14 cellular contexts compared by ENCODE assay signal in the genomic region with DNA sequence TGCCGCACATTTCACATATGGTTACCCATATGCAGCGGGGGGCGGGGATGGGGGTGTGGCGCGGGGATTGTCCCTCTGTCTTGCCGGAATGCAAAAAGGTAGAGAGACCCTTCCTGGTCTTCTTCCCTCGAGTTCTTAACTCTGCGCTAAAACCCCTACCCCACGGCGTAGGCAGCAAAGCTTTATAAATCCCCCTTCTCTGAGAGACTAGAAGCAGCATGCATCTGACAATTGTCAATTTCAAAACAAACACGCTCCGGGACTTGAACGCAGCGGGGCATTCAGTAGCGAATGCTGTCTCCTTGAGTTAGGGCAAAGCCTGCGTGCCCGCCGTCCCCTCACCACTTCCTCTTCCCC. TPM values are rescaled to one million over a fixed set of nuclear protein-coding genes. Genes with fewer than 3 reads are reported as not detected.
DNase-seq lines count a peak whose midpoint lies in the region; ATAC-seq and TF ChIP-seq lines count a peak whose summit lies in the region.
"Had no signal": no experiment of that assay in that cellular context is flagged by ENCODE, and none has a peak within 500 bp of the region (broad histone marks: within the 10 kb centered on the region; RNA-seq: fewer than 3 reads in every experiment).

No MANE protein-coding gene starts in this region.

- H3K9me3 ChIP-seq in mammary epithelial cell (replicated peaks; ENCODE audit: insufficient read depth, low read length), result no peaks in the 10 kb centered on the region
- no peaks in the 10 kb centered on the region for H3K9me3 ChIP-seq in iPS DF 6.9 (ENCODE audit: control insufficient read depth, insufficient read depth, low read length)
- H3K9me3 ChIP-seq in stomach smooth muscle (ENCODE audit: control insufficient read depth in 2 of 2, low read length in 2 of 2), result no peaks in the 10 kb centered on the region
- no peaks in the 10 kb centered on the region for H3K9me3 ChIP-seq in ascending aorta
- H3K9me3 ChIP-seq: lower lobe of right lung had no signal

- H3K36me3 ChIP-seq in mammary epithelial cell (ENCODE audit: insufficient read depth, low read length), result no peaks in the 10 kb centered on the region
- no peaks in the 10 kb centered on the region for H3K36me3 ChIP-seq in iPS DF 6.9 (ENCODE audit: control insufficient read depth, insufficient read depth, low read length)
- H3K36me3 ChIP-seq in stomach smooth muscle (ENCODE audit: control insufficient read depth in 2 of 2, insufficient read depth in 2 of 2, low read length in 2 of 2), result no peaks in the 10 kb centered on the region
- H3K36me3 ChIP-seq in ascending aorta, result no peaks in the 10 kb centered on the region
- H3K36me3 ChIP-seq: lower lobe of right lung had no signal

- no peak for TF ChIP-seq CTCF in mammary epithelial cell (conservative IDR thresholded peaks at IDR 0.05 in 1 of 2, IDR thresholded peaks at IDR 0.05 in 1 of 2; ENCODE audit: extremely low read depth in 1 of 2, insufficient read depth in 1 of 2, low read depth in 1 of 2, low read length in 2 of 2)
- TF ChIP-seq CTCF in MCF 10A (IDR thresholded peaks at IDR 0.05; ENCODE audit: unreplicated experiment), result no peak
- no peak for TF ChIP-seq CTCF in ascending aorta (IDR thresholded peaks at IDR 0.05)

- H3K27ac Mint-ChIP-seq in MCF 10A (ENCODE audit: low read depth, unreplicated experiment), result no peak overlapping the region
- H3K27ac Mint-ChIP-seq: activated CD4-positive, alpha-beta T cell treated with anti-CD3 and anti-CD28 coated beads, Interleukin-2, amount 10 ng/mL, durations not matched to agents 24 days and 14 days; progenitor cell of endocrine pancreas had no signal

- H3K27me3 Mint-ChIP-seq in MCF 10A (ENCODE audit: insufficient read depth, unreplicated experiment), result peaks cover 42% of the 10 kb centered on the region

- CTCF ChIA-PET in mammary epithelial cell (lab: Charles Lee; ENCODE audit: low non-redundant PET), result interaction anchor here (0.6 kb wide), 1 partner anchor 27 kb away, joined by 3 read pairs; no protein-coding TSS in a partner anchor
- CTCF ChIA-PET in MCF 10A (lab: Yijun Ruan, JAX), result interaction anchor here (1.7 kb wide), 1 partner anchor 193 kb away, joined by 6 read pairs; no protein-coding TSS in a partner anchor

- POLR2A ChIA-PET in MCF 10A (lab: Yijun Ruan, JAX), result interaction anchor here (0.8 to 1.0 kb wide), 2 partner anchors 34 to 38 kb away, joined by 3 to 5 read pairs; no protein-coding TSS in a partner anchor

- DNase-seq in mammary epithelial cell (no peak), MCF 10A (ENCODE audit: unreplicated experiment) (no peak), NCI-H2171 treated with DMSO at 0.1 percent for 48 hours (lab: John Stamatoyannopoulos, UW) (peak; percentile 83), iPS DF 6.9 (ENCODE audit: low read depth, low spot score) (no peak), ascending aorta (ENCODE audit: low spot score in 2 of 2) (no peak), GM19238 (ENCODE audit: insufficient read length, low spot score) (no peak)

- H3K9ac ChIP-seq in mammary epithelial cell (ENCODE audit: insufficient read depth, low read length) (peak overlapping the region; percentile 21), stomach smooth muscle (ENCODE audit: low read length in 2 of 2) (no peak overlapping the region)

- H3K4me2 ChIP-seq in mammary epithelial cell (ENCODE audit: insufficient read depth, low read depth, low read length), result peak overlapping the region; percentile 75

- no peaks in the 10 kb centered on the region for H4K20me1 ChIP-seq in mammary epithelial cell (ENCODE audit: insufficient read depth, low read length)

- H3K4me3 Mint-ChIP-seq in MCF 10A (ENCODE audit: unreplicated experiment), result no peak overlapping the region
- H3K4me3 Mint-ChIP-seq: activated CD4-positive, alpha-beta T cell treated with anti-CD3 and anti-CD28 coated beads, Interleukin-2, amount 10 ng/mL, durations not matched to agents 24 days and 14 days had no signal

- H3K36me3 Mint-ChIP-seq in MCF 10A (ENCODE audit: insufficient read depth, unreplicated experiment), result no peaks in the 10 kb centered on the region

- peaks cover 22% of the 10 kb centered on the region for H3K4me1 Mint-ChIP-seq in MCF 10A (ENCODE audit: insufficient read depth, unreplicated experiment)
- H3K4me1 Mint-ChIP-seq: activated CD4-positive, alpha-beta T cell treated with anti-CD3 and anti-CD28 coated beads, Interleukin-2, amount 10 ng/mL, durations not matched to agents 24 days and 14 days had no signal

- ATAC-seq in GM18870 (IDR thresholded peaks at IDR 0.05; ENCODE audit: unreplicated experiment), result no peak

- BruUV-seq in mammary epithelial cell (replicated peaks; lab: Mats Ljungman, UMichigan) (no TSS peak), MCF 10A (replicated peaks; lab: Mats Ljungman, UMichigan) (no TSS peak)

- peaks cover 68% of the 10 kb centered on the region for H3K79me2 ChIP-seq in mammary epithelial cell (ENCODE audit: insufficient read depth, low read length)

- dilution Hi-C loops in mammary epithelial cell (cut with HindIII; ENCODE audit: low sequenced_read_pairs), result loop anchor here (10.0 kb wide), 1 partner anchor 188 kb away; no protein-coding TSS in a partner anchor

- in situ Hi-C loops in mammary epithelial cell (cut with MboI; ENCODE audit: low sequenced_read_pairs in 2 of 2), result loop anchor here in 1 of 2 donors (10.0 kb wide), 1 partner anchor 178 kb away; no protein-coding TSS in a partner anchor

- no peak overlapping the region for H2AFZ ChIP-seq in mammary epithelial cell (ENCODE audit: low read depth, low read length)

- H3K27ac ChIP-seq in mammary epithelial cell (ENCODE audit: insufficient read depth, low read depth, low read length) (no peak overlapping the region), iPS DF 6.9 (ENCODE audit: low read length) (no peak overlapping the region), stomach smooth muscle (ENCODE audit: low read length) (no peak overlapping the region), ascending aorta (no peak overlapping the region)
- H3K27ac ChIP-seq: lower lobe of right lung had no signal

- H3K4me3 ChIP-seq in mammary epithelial cell (replicated peaks in 1 of 3; ENCODE audit: insufficient read depth in 1 of 3, low read depth in 2 of 3, low read length in 3 of 3) (peak overlapping the region; percentile 64 to 85 (median 77)), iPS DF 6.9 (ENCODE audit: low read length) (peak overlapping the region; percentile 10; the same call in 1 of the 2 replicates), stomach smooth muscle (ENCODE audit: low read length in 2 of 2) (peak overlapping the region; percentile 17 to 60), ascending aorta (no peak overlapping the region)
- H3K4me3 ChIP-seq: lower lobe of right lung had no signal

- H3K9me3 Mint-ChIP-seq in MCF 10A (ENCODE audit: unreplicated experiment), result no peaks in the 10 kb centered on the region
- H3K9me3 Mint-ChIP-seq: activated CD4-positive, alpha-beta T cell treated with anti-CD3 and anti-CD28 coated beads, Interleukin-2, amount 10 ng/mL, durations not matched to agents 24 days and 14 days had no signal

- WGBS in mammary epithelial cell (ENCODE audit: low coverage, missing lambda C conversion rate), result 4% methylated on average over 4 of the region's 18 CpGs
- WGBS in iPS DF 6.9 (ENCODE audit: insufficient coverage, insufficient read length), result no CpG with 5 or more reads among the region's 18 CpGs

- H3K27me3 ChIP-seq in mammary epithelial cell (ENCODE audit: insufficient read depth, low read length) (no peaks in the 10 kb centered on the region), iPS DF 6.9 (ENCODE audit: control insufficient read depth, insufficient read depth, low read length) (peaks cover 49% of the 10 kb centered on the region), stomach smooth muscle (ENCODE audit: control insufficient read depth in 1 of 2, insufficient read depth in 2 of 2, low read length in 2 of 2) (peaks cover 54 to 55% of the 10 kb centered on the region in 2 donors), ascending aorta (peaks cover 13% of the 10 kb centered on the region)

- H3K4me1 ChIP-seq in mammary epithelial cell (ENCODE audit: insufficient read depth, low read length) (peaks cover 40% of the 10 kb centered on the region), iPS DF 6.9 (ENCODE audit: control insufficient read depth, insufficient read depth, low read length) (peaks cover 9% of the 10 kb centered on the region; the same call in 1 of the 2 replicates), stomach smooth muscle (ENCODE audit: control insufficient read depth, insufficient read depth, low read length) (peaks cover 26% of the 10 kb centered on the region), ascending aorta (peaks cover 0 to 3% of the 10 kb centered on the region in 2 donors)

- intact Hi-C loops in mammary epithelial cell (cut with micrococcal nuclease) (loop anchor here (1.0 to 10.0 kb wide), 4 partner anchors 78 to 282 kb away; no protein-coding TSS in a partner anchor), MCF 10A (cut with micrococcal nuclease) (no loop called here), ascending aorta (cut with DNase I) (no loop called here)

RNA-seq across cellular contexts. Expression of a gene that starts 1.8 kb away (rescaled TPM):
- total RNA-seq in mammary epithelial cell, result 10 to 100 TPM in 1 of 2 donors, under 1 TPM in 1; 0.50 to 34.0 TPM
- 8.9 TPM for polyA plus RNA-seq in mammary epithelial cell
- 17.8 TPM for polyA minus RNA-seq in mammary epithelial cell
- total RNA-seq in MCF 10A (2022), result 0.05 and 0.54 TPM in 2 replicates
- not detected for total RNA-seq in ascending aorta
- total RNA-seq: activated CD4-positive, alpha-beta T cell treated with anti-CD3 and anti-CD28 coated beads, Interleukin-2, amount 10 ng/mL, durations not matched to agents 24 days and 14 days; HepG2; OCI-LY7; T-helper 1 cell treated with Interleukin-12 subunit alpha and Interleukin-12 subunit beta and Interleukin-4 antibody, amounts not matched to agents 30 ng/mL and 1 ng/mL, for 36 hours had no signal
- polyA plus RNA-seq: HepG2 had no signal

Comparison
In these comparisons a context has a peak if more than half of its experiments do, and no peak if none do; other contexts are left out.
1. H3K4me3 ChIP-seq: peak in mammary epithelial cell (3 of 3), iPS DF 6.9 (single experiment) and stomach smooth muscle (2 of 2); none in ascending aorta (0 of 2).